In the genomic region with DNA sequence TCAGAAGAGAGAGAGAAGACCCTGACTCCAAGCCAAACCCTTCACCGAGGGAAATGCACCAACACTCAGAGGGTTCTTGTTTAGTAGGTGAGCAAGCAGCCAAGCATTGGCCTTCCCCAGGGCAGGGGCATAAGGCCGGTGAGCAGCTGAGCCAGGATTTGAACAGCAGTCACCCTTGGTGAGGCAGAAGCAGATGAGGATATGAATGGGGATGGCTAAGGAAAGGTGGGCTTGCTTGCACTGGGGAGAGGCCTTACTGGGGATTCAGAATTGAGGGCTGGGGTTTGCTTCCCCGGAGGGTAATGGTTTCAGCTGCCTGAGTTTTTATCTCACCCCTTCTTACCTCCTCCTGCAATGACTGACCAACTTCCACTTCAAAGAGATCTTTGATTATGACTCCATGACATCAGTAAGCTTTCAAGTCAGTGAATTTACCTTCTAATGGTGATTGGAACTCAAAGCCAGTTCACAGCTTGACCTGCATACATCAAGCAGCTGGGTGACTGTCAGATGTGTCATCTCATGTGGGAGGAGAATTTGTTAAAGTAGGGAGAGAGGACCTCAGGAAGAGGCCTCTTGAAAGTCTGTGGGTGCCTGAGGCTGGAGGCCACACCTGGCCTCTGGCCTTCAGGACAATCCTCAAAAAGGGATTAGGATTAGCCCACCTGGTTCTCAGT, we compare ENCODE assay signal across 7 cellular contexts.
DNase-seq lines count a peak whose midpoint lies in the region; ATAC-seq and TF ChIP-seq lines count a peak whose summit lies in the region.
"Not testable (repeated sequence)": the region's sequence is repeated elsewhere in the genome, so short reads cannot be mapped to it uniquely, and the experiment has no call there.

No MANE protein-coding gene starts in this region.

- not testable (repeated sequence) for H3K27me3 ChIP-seq in HUES6 (ENCODE audit: control insufficient read depth, insufficient read depth, low read length); foreskin keratinocyte

- H3K4me3 Mint-ChIP-seq in activated CD4-positive, alpha-beta T cell treated with anti-CD3 and anti-CD28 coated beads for 36 hours; activated CD8-positive, alpha-beta memory T cell treated with anti-CD3 and anti-CD28 coated beads, Interleukin-2, amount 10 ng/mL, durations not matched to agents 7 days and 5 days; activated T-helper 2 cell treated with anti-CD3 and anti-CD28 coated beads, Interferon-gamma antibody, Interleukin-2, Interleukin-4, amounts not matched to agents 10 μg/mL and 5 μg/mL and 100 μg/mL, durations not matched to agents 14 hours and 24 hours and 36 hours (ENCODE audit: low read depth); activated naive CD8-positive, alpha-beta T cell treated with anti-CD3 and anti-CD28 coated beads, Interleukin-2, amount 50 U/mL, for 24 hours: not testable (repeated sequence)

- H3K4me1 Mint-ChIP-seq in activated CD4-positive, alpha-beta T cell treated with anti-CD3 and anti-CD28 coated beads for 36 hours: peaks cover 20% of the 10 kb centered on the region
- peaks cover 17% of the 10 kb centered on the region for H3K4me1 Mint-ChIP-seq in activated CD8-positive, alpha-beta memory T cell treated with anti-CD3 and anti-CD28 coated beads, Interleukin-2, amount 10 ng/mL, durations not matched to agents 7 days and 5 days
- H3K4me1 Mint-ChIP-seq in activated T-helper 2 cell treated with anti-CD3 and anti-CD28 coated beads, Interferon-gamma antibody, Interleukin-2, Interleukin-4, amounts not matched to agents 10 μg/mL and 5 μg/mL and 100 μg/mL, durations not matched to agents 14 hours and 24 hours and 36 hours (ENCODE audit: low read depth): peaks cover 18% of the 10 kb centered on the region
- H3K4me1 Mint-ChIP-seq in activated naive CD8-positive, alpha-beta T cell treated with anti-CD3 and anti-CD28 coated beads, Interleukin-2, amount 50 U/mL, for 24 hours: peaks cover 31% of the 10 kb centered on the region

- CTCF ChIA-PET in activated CD4-positive, alpha-beta T cell treated with anti-CD3 and anti-CD28 coated beads for 36 hours (lab: Charles Lee); activated CD8-positive, alpha-beta memory T cell treated with anti-CD3 and anti-CD28 coated beads, Interleukin-2, amount 10 ng/mL, durations not matched to agents 7 days and 5 days (lab: Charles Lee): not testable (repeated sequence)

- not testable (repeated sequence) for H3K36me3 Mint-ChIP-seq in activated CD4-positive, alpha-beta T cell treated with anti-CD3 and anti-CD28 coated beads for 36 hours (ENCODE audit: low read depth); activated CD8-positive, alpha-beta memory T cell treated with anti-CD3 and anti-CD28 coated beads, Interleukin-2, amount 10 ng/mL, durations not matched to agents 7 days and 5 days; activated T-helper 2 cell treated with anti-CD3 and anti-CD28 coated beads, Interferon-gamma antibody, Interleukin-2, Interleukin-4, amounts not matched to agents 10 μg/mL and 5 μg/mL and 100 μg/mL, durations not matched to agents 14 hours and 24 hours and 36 hours (ENCODE audit: low read depth); activated naive CD8-positive, alpha-beta T cell treated with anti-CD3 and anti-CD28 coated beads, Interleukin-2, amount 50 U/mL, for 24 hours (ENCODE audit: low read depth)

- DNase-seq in activated CD4-positive, alpha-beta T cell treated with anti-CD3 and anti-CD28 coated beads for 36 hours: peak; percentile 31
- DNase-seq in activated CD8-positive, alpha-beta memory T cell treated with anti-CD3 and anti-CD28 coated beads, Interleukin-2, amount 10 ng/mL, durations not matched to agents 7 days and 5 days: peak; percentile 41
- not testable (repeated sequence) for DNase-seq in activated T-helper 2 cell treated with anti-CD3 and anti-CD28 coated beads, Interferon-gamma antibody, Interleukin-2, Interleukin-4, amounts not matched to agents 10 μg/mL and 5 μg/mL and 100 μg/mL, durations not matched to agents 14 hours and 24 hours and 36 hours (ENCODE audit: low spot score); foreskin keratinocyte
- DNase-seq in activated naive CD8-positive, alpha-beta T cell treated with anti-CD3 and anti-CD28 coated beads, Interleukin-2, amount 50 U/mL, for 24 hours: peak; percentile 24
- DNase-seq in stimulated activated naive CD8-positive, alpha-beta T cell treated with anti-CD3 and anti-CD28 coated beads, Interleukin-15, Interleukin-2, amounts not matched to agents 100 U/mL and 50 U/mL, for 24 hours: peak; percentile 16

- not testable (repeated sequence) for TF ChIP-seq CTCF in foreskin keratinocyte (conservative IDR thresholded peaks at IDR 0.05)

- not testable (repeated sequence) for H3K4me1 ChIP-seq in HUES6 (ENCODE audit: control insufficient read depth, insufficient read depth, low read length); foreskin keratinocyte

- H3K27ac Mint-ChIP-seq in activated CD4-positive, alpha-beta T cell treated with anti-CD3 and anti-CD28 coated beads for 36 hours: peak overlapping the region; percentile 65
- not testable (repeated sequence) for H3K27ac Mint-ChIP-seq in activated CD8-positive, alpha-beta memory T cell treated with anti-CD3 and anti-CD28 coated beads, Interleukin-2, amount 10 ng/mL, durations not matched to agents 7 days and 5 days
- peak overlapping the region; percentile 89 for H3K27ac Mint-ChIP-seq in activated T-helper 2 cell treated with anti-CD3 and anti-CD28 coated beads, Interferon-gamma antibody, Interleukin-2, Interleukin-4, amounts not matched to agents 10 μg/mL and 5 μg/mL and 100 μg/mL, durations not matched to agents 14 hours and 24 hours and 36 hours
- peak overlapping the region; percentile 82 for H3K27ac Mint-ChIP-seq in activated naive CD8-positive, alpha-beta T cell treated with anti-CD3 and anti-CD28 coated beads, Interleukin-2, amount 50 U/mL, for 24 hours

- H3K27me3 Mint-ChIP-seq in activated CD4-positive, alpha-beta T cell treated with anti-CD3 and anti-CD28 coated beads for 36 hours; activated CD8-positive, alpha-beta memory T cell treated with anti-CD3 and anti-CD28 coated beads, Interleukin-2, amount 10 ng/mL, durations not matched to agents 7 days and 5 days; activated T-helper 2 cell treated with anti-CD3 and anti-CD28 coated beads, Interferon-gamma antibody, Interleukin-2, Interleukin-4, amounts not matched to agents 10 μg/mL and 5 μg/mL and 100 μg/mL, durations not matched to agents 14 hours and 24 hours and 36 hours (ENCODE audit: low read depth); activated naive CD8-positive, alpha-beta T cell treated with anti-CD3 and anti-CD28 coated beads, Interleukin-2, amount 50 U/mL, for 24 hours: not testable (repeated sequence)

- not testable (repeated sequence) for H3K4me3 ChIP-seq in HUES6 (ENCODE audit: low read depth, low read length)

- POLR2A ChIA-PET in activated CD4-positive, alpha-beta T cell treated with anti-CD3 and anti-CD28 coated beads for 36 hours (lab: Charles Lee): not testable (repeated sequence)

- H3K9ac ChIP-seq in HUES6 (ENCODE audit: low read length): peak overlapping the region; percentile 70

- H3K36me3 ChIP-seq in HUES6 (ENCODE audit: control insufficient read depth, insufficient read depth, low read length): not testable (repeated sequence)

- not testable (repeated sequence) for H3K27ac ChIP-seq in HUES6 (ENCODE audit: low read depth, low read length); foreskin keratinocyte

- intact Hi-C loops in activated CD4-positive, alpha-beta T cell treated with anti-CD3 and anti-CD28 coated beads for 36 hours (cut with DNase I, micrococcal nuclease); activated T-helper 2 cell treated with anti-CD3 and anti-CD28 coated beads, Interferon-gamma antibody, Interleukin-2, Interleukin-4, amounts not matched to agents 10 μg/mL and 5 μg/mL and 100 μg/mL, durations not matched to agents 14 hours and 24 hours and 36 hours (cut with micrococcal nuclease): not testable (repeated sequence)

- peak; percentile 42 for ATAC-seq in activated CD4-positive, alpha-beta T cell treated with anti-CD3 and anti-CD28 coated beads for 36 hours
- ATAC-seq in activated CD8-positive, alpha-beta memory T cell treated with anti-CD3 and anti-CD28 coated beads, Interleukin-2, amount 10 ng/mL, durations not matched to agents 7 days and 5 days: peak; percentile 34
- ATAC-seq in activated naive CD8-positive, alpha-beta T cell treated with anti-CD3 and anti-CD28 coated beads, Interleukin-2, amount 50 U/mL, for 24 hours: peak; percentile 53
- peak; percentile 32 for ATAC-seq in foreskin keratinocyte
- peak; percentile 54 for ATAC-seq in stimulated activated naive CD8-positive, alpha-beta T cell treated with anti-CD3 and anti-CD28 coated beads, Interleukin-15, Interleukin-2, amounts not matched to agents 100 U/mL and 50 U/mL, for 24 hours

- H3K9me3 Mint-ChIP-seq in activated CD4-positive, alpha-beta T cell treated with anti-CD3 and anti-CD28 coated beads for 36 hours (ENCODE audit: low read depth); activated CD8-positive, alpha-beta memory T cell treated with anti-CD3 and anti-CD28 coated beads, Interleukin-2, amount 10 ng/mL, durations not matched to agents 7 days and 5 days (ENCODE audit: low read depth); activated T-helper 2 cell treated with anti-CD3 and anti-CD28 coated beads, Interferon-gamma antibody, Interleukin-2, Interleukin-4, amounts not matched to agents 10 μg/mL and 5 μg/mL and 100 μg/mL, durations not matched to agents 14 hours and 24 hours and 36 hours; activated naive CD8-positive, alpha-beta T cell treated with anti-CD3 and anti-CD28 coated beads, Interleukin-2, amount 50 U/mL, for 24 hours: not testable (repeated sequence)

- H3K9me3 ChIP-seq in HUES6 (ENCODE audit: control insufficient read depth, insufficient read depth, low read depth, low read length): not testable (repeated sequence)
